Comparison of ENCODE assay signal across 16 cellular contexts in genomic region chr18:61580061-61580460, GRCh38.
"Had no signal": no experiment of that assay in that cellular context is flagged by ENCODE, and none has a peak within 500 bp of the region (broad histone marks: within the 10 kb centered on the region; RNA-seq: fewer than 3 reads in every experiment).

No MANE protein-coding gene starts in this region.

- H3K4me1 ChIP-seq: foreskin keratinocyte had no signal

- DNase-seq: activated CD4-positive, alpha-beta T cell treated with anti-CD3 and anti-CD28 coated beads for 48 hours; activated CD8-positive, alpha-beta memory T cell treated with anti-CD3 and anti-CD28 coated beads for 24 hours; activated naive CD4-positive, alpha-beta T cell treated with Interleukin-2 at 50 U/mL for 16 hours; activated naive CD8-positive, alpha-beta T cell treated with anti-CD3 and anti-CD28 coated beads, Interleukin-2, amount 50 U/mL, for 24 hours; body of pancreas; central memory CD4-positive, alpha-beta T cell; endodermal cell; foreskin keratinocyte; head of caudate nucleus; left ventricle myocardium superior; pancreas; stimulated activated CD4-positive, alpha-beta T cell treated with anti-CD3 and anti-CD28 coated beads, Interleukin-15, amount 100 ng/mL, for 24 hours; stimulated activated CD4-positive, alpha-beta T cell treated with anti-CD3 and anti-CD28 coated beads, Interleukin-4, amount 100 ng/mL, for 4 hours; stomach; T-helper 1 cell had no signal

- H3K36me3 ChIP-seq: pancreas, stomach, thoracic aorta had no signal

- H3K4me3 ChIP-seq: body of pancreas, pancreas, stomach, thoracic aorta had no signal

- ATAC-seq: activated naive CD8-positive, alpha-beta T cell treated with anti-CD3 and anti-CD28 coated beads, Interleukin-2, amount 50 U/mL, for 24 hours; body of pancreas; foreskin keratinocyte; left ventricle myocardium superior; pancreas had no signal

- H3K27ac ChIP-seq: body of pancreas, foreskin keratinocyte, pancreas, stomach, thoracic aorta had no signal

- H3K9me3 ChIP-seq: body of pancreas, pancreas, stomach, thoracic aorta had no signal

- H3K27me3 ChIP-seq: body of pancreas, foreskin keratinocyte, pancreas had no signal
